18 cellular contexts compared by ENCODE assay signal in the genomic region with DNA sequence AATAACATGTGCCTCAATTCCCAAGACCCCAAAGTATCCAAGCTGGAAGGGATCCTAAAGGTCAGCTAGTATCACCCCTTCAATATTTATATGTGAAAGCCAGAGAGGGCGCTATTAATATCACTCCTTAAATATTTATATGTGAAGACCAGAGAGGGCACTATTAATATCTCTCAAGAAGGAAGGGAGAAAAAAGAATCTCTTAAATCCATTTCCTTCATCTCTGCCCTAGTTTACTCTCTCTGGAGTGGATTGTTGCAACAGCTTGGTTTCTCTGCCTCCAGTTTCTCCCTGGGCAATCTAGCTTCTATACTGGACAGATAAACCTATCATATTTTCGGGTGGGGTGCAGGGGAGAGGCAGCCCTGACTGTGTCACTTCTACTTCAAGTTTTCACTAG. TPM values are rescaled to one million over a fixed set of nuclear protein-coding genes. Genes with fewer than 3 reads are reported as not detected.
DNase-seq lines count a peak whose midpoint lies in the region; ATAC-seq and TF ChIP-seq lines count a peak whose summit lies in the region.
"Had no signal": no experiment of that assay in that cellular context is flagged by ENCODE, and none has a peak within 500 bp of the region (broad histone marks: within the 10 kb centered on the region; RNA-seq: fewer than 3 reads in every experiment).

No MANE protein-coding gene starts in this region.

- intact Hi-C loops in esophagus squamous epithelium (cut with DNase I): no loop called here

- 45 to 61% methylated on average over 2 of the region's 2 CpGs for WGBS in esophagus squamous epithelium, 2 donors
- 84% methylated on average over 1 of the region's 2 CpGs for WGBS in mesenchymal stem cell

- H3K9me3 ChIP-seq in esophagus squamous epithelium (no peaks in the 10 kb centered on the region), mesenchymal stem cell (ENCODE audit: control insufficient read depth, low read length) (no peaks in the 10 kb centered on the region), subcutaneous abdominal adipose tissue (ENCODE audit: control insufficient read depth in 5 of 5, low read length in 5 of 5) (no peaks in the 10 kb centered on the region)
- H3K9me3 ChIP-seq: colonic mucosa, pancreas had no signal

- peak overlapping the region; percentile 66 for H3K9ac ChIP-seq in mesenchymal stem cell (ENCODE audit: low read length)
- H3K9ac ChIP-seq in subcutaneous abdominal adipose tissue (ENCODE audit: low read length in 5 of 5): peak overlapping the region; percentile 6 to 48 (median 35)

- no peaks in the 10 kb centered on the region for H3K27me3 ChIP-seq in esophagus squamous epithelium
- peaks cover 0 to 6% of the 10 kb centered on the region in 2 experiments for H3K27me3 ChIP-seq in mesenchymal stem cell (ENCODE audit: control insufficient read depth in 1 of 2, insufficient read depth in 1 of 2, low read length in 2 of 2)
- peaks cover 0 to 6% (median 0%) of the 10 kb centered on the region in 5 donors for H3K27me3 ChIP-seq in subcutaneous abdominal adipose tissue (ENCODE audit: control insufficient read depth in 5 of 5, insufficient read depth in 4 of 5, low read length in 5 of 5)
- H3K27me3 ChIP-seq: colonic mucosa had no signal

- H3K79me1 ChIP-seq in mesenchymal stem cell (replicated peaks; ENCODE audit: low read length, poor library complexity, severe bottlenecking): no peaks in the 10 kb centered on the region

- H3K4me3 ChIP-seq in esophagus squamous epithelium (no peak overlapping the region), mesenchymal stem cell (ENCODE audit: insufficient read depth in 1 of 2, low read depth in 1 of 2, low read length in 2 of 2) (no peak overlapping the region), subcutaneous abdominal adipose tissue (ENCODE audit: low read depth in 1 of 5, low read length in 5 of 5) (no peak overlapping the region)
- H3K4me3 ChIP-seq: colonic mucosa, pancreas had no signal

- no peak overlapping the region for H4K8ac ChIP-seq in mesenchymal stem cell (ENCODE audit: low read length)

- no peak overlapping the region for H3K18ac ChIP-seq in mesenchymal stem cell (ENCODE audit: low read depth in 1 of 2, low read length in 2 of 2)

- H3K14ac ChIP-seq in mesenchymal stem cell (ENCODE audit: low read length in 2 of 2): no peak overlapping the region

- H3K4ac ChIP-seq in mesenchymal stem cell (ENCODE audit: low read depth in 1 of 2, low read length in 2 of 2): no peak overlapping the region

- no peak overlapping the region for H2BK15ac ChIP-seq in mesenchymal stem cell (ENCODE audit: low read depth, poor library complexity, severe bottlenecking)

- H3K4me3 Mint-ChIP-seq in HFFc6: peak overlapping the region; percentile 11; the same call in 1 of the 2 replicates
- H3K4me3 Mint-ChIP-seq: activated naive CD4-positive, alpha-beta T cell treated with anti-CD3 and anti-CD28 coated beads for 36 hours; CD8-positive, alpha-beta T cell had no signal

- H3K4me1 ChIP-seq in esophagus squamous epithelium (peaks cover 0 to 18% (median 13%) of the 10 kb centered on the region in 3 donors), mesenchymal stem cell (ENCODE audit: control insufficient read depth, insufficient read depth, low read depth, low read length) (no peaks in the 10 kb centered on the region), subcutaneous abdominal adipose tissue (ENCODE audit: control insufficient read depth in 5 of 5, insufficient read depth in 5 of 5, low read length in 5 of 5) (peaks cover 2 to 22% (median 18%) of the 10 kb centered on the region in 5 donors)
- H3K4me1 ChIP-seq: colonic mucosa, pancreas had no signal

- no peak overlapping the region for H2AFZ ChIP-seq in mesenchymal stem cell (ENCODE audit: low read depth, low read length)

- no peak overlapping the region for H2AK5ac ChIP-seq in mesenchymal stem cell (ENCODE audit: low read length, severe bottlenecking)

- H3K4me1 Mint-ChIP-seq in HFFc6 (ENCODE audit: low read depth): peaks cover 28% of the 10 kb centered on the region

- H3K36me3 Mint-ChIP-seq in HFFc6 (ENCODE audit: low read depth): no peaks in the 10 kb centered on the region
- H3K36me3 Mint-ChIP-seq: CD8-positive, alpha-beta T cell had no signal

- no peak overlapping the region for H4K91ac ChIP-seq in mesenchymal stem cell (ENCODE audit: low read length)

- TF ChIP-seq CTCF in HFFc6 (IDR thresholded peaks at IDR 0.05) (0 out of 2 replicates have a peak, but pooled peaks have one; percentile 8), esophagus squamous epithelium (IDR thresholded peaks at IDR 0.05) (no peak)

- H3K4me2 ChIP-seq in mesenchymal stem cell (ENCODE audit: low read length, poor library complexity, severe bottlenecking): no peak overlapping the region

- ATAC-seq in HG02623 (IDR thresholded peaks at IDR 0.05; ENCODE audit: unreplicated experiment) (no peak), GM18867 (IDR thresholded peaks at IDR 0.05; ENCODE audit: unreplicated experiment) (no peak), GM21381 (IDR thresholded peaks at IDR 0.05; ENCODE audit: unreplicated experiment) (no peak)
- ATAC-seq: CD8-positive, alpha-beta T cell had no signal

- H2BK120ac ChIP-seq in mesenchymal stem cell (ENCODE audit: low read depth, low read length): no peak overlapping the region

- H3K27ac Mint-ChIP-seq in HFFc6: peak overlapping the region; percentile 52
- H3K27ac Mint-ChIP-seq: activated naive CD4-positive, alpha-beta T cell treated with anti-CD3 and anti-CD28 coated beads for 36 hours; CD8-positive, alpha-beta T cell had no signal

- no peak overlapping the region for H3K23ac ChIP-seq in mesenchymal stem cell (ENCODE audit: low read length in 2 of 2)

- H3K36me3 ChIP-seq in esophagus squamous epithelium (no peaks in the 10 kb centered on the region), mesenchymal stem cell (ENCODE audit: control insufficient read depth in 1 of 2, insufficient read depth in 2 of 2, low read depth in 1 of 2, low read length in 2 of 2) (no peaks in the 10 kb centered on the region), subcutaneous abdominal adipose tissue (ENCODE audit: control insufficient read depth in 5 of 5, insufficient read depth in 5 of 5, low read length in 5 of 5) (no peaks in the 10 kb centered on the region)
- H3K36me3 ChIP-seq: colonic mucosa, pancreas had no signal

- peaks cover 2% of the 10 kb centered on the region for H3K27me3 Mint-ChIP-seq in HFFc6 (ENCODE audit: insufficient read depth)

- DNase-seq in HFFc6 (no peak), esophagus squamous epithelium (lab: John Stamatoyannopoulos, UW) (no peak), mesenchymal stem cell (no peak), HK-2 (ENCODE audit: unreplicated experiment) (no peak)
- DNase-seq: activated naive CD4-positive, alpha-beta T cell treated with anti-CD3 and anti-CD28 coated beads for 36 hours; activated T-cell treated with anti-CD3 and anti-CD28 coated beads for 4 hours; CD8-positive, alpha-beta T cell; colonic mucosa; DMS53; NCI-H1930; NCI-H510A; pancreas; T-helper 1 cell had no signal

- no peak overlapping the region for H2BK12ac ChIP-seq in mesenchymal stem cell (ENCODE audit: low read length in 2 of 2)

- TF ChIP-seq POLR2A in esophagus squamous epithelium (IDR thresholded peaks at IDR 0.05): no peak

- no peak overlapping the region for H2BK5ac ChIP-seq in mesenchymal stem cell (ENCODE audit: low read depth, low read length, poor library complexity, severe bottlenecking)

- H3K9me3 Mint-ChIP-seq in HFFc6: no peaks in the 10 kb centered on the region
- H3K9me3 Mint-ChIP-seq: activated naive CD4-positive, alpha-beta T cell treated with anti-CD3 and anti-CD28 coated beads for 36 hours; CD8-positive, alpha-beta T cell had no signal

- peak overlapping the region in 3 of 4 donors; percentile 55 to 72 (median 55) for H3K27ac ChIP-seq in esophagus squamous epithelium
- H3K27ac ChIP-seq in mesenchymal stem cell (ENCODE audit: low read length, poor library complexity, severe bottlenecking): no peak overlapping the region
- peak overlapping the region; percentile 90 for H3K27ac ChIP-seq in subcutaneous abdominal adipose tissue (ENCODE audit: low read depth, low read length)
- H3K27ac ChIP-seq: colonic mucosa, pancreas, VCaP had no signal

RNA-seq across cellular contexts. Expression of a gene that starts 31.6 kb away (rescaled TPM):
- total RNA-seq in HFFc6 (2021; fragmentation: NEBNext Ultra II Directional; extraction: Animal tissue kit (Norgen Biotek cat#: 25700)): 100 to 1,000 TPM; 410 to 540 (median 485) TPM
- total RNA-seq in esophagus squamous epithelium: 100 to 1,000 TPM in 3 of 4 donors, 10 to 100 TPM in 1; 62.4 to 158 (median 133) TPM
- polyA plus RNA-seq in mesenchymal stem cell (2013, experiment 1 of 2): 287 TPM
- polyA plus RNA-seq in mesenchymal stem cell (2013, experiment 2 of 2): 277 TPM
